1 cellular context compared by ENCODE assay signal in genomic region chr15:62850791-62851291, GRCh38.
TF ChIP-seq lines count a peak whose summit lies in the region.

No MANE protein-coding gene starts in this region.

TF ChIP-seq in HepG2, 621 proteins besides CTCF, POLR2A, EP300 and RAD21 (continued from another document):
- TF ChIP-seq PAXIP1 (CRISPR knock-in tag; conservative IDR thresholded peaks at IDR 0.05), result 0 out of 2 replicates have a peak, but pooled peaks have one; percentile 24
- TF ChIP-seq, protein P1, sequence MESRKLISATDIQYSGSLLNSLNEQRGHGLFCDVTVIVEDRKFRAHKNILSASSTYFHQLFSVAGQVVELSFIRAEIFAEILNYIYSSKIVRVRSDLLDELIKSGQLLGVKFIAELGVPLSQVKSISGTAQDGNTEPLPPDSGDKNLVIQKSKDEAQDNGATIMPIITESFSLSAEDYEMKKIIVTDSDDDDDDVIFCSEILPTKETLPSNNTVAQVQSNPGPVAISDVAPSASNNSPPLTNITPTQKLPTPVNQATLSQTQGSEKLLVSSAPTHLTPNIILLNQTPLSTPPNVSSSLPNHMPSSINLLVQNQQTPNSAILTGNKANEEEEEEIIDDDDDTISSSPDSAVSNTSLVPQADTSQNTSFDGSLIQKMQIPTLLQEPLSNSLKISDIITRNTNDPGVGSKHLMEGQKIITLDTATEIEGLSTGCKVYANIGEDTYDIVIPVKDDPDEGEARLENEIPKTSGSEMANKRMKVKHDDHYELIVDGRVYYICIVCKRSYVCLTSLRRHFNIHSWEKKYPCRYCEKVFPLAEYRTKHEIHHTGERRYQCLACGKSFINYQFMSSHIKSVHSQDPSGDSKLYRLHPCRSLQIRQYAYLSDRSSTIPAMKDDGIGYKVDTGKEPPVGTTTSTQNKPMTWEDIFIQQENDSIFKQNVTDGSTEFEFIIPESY (CRISPR knock-in tag; IDR thresholded peaks at IDR 0.05), result 0 out of 2 replicates have a peak, but pooled peaks have one; percentile 24
- TF ChIP-seq, protein P2, sequence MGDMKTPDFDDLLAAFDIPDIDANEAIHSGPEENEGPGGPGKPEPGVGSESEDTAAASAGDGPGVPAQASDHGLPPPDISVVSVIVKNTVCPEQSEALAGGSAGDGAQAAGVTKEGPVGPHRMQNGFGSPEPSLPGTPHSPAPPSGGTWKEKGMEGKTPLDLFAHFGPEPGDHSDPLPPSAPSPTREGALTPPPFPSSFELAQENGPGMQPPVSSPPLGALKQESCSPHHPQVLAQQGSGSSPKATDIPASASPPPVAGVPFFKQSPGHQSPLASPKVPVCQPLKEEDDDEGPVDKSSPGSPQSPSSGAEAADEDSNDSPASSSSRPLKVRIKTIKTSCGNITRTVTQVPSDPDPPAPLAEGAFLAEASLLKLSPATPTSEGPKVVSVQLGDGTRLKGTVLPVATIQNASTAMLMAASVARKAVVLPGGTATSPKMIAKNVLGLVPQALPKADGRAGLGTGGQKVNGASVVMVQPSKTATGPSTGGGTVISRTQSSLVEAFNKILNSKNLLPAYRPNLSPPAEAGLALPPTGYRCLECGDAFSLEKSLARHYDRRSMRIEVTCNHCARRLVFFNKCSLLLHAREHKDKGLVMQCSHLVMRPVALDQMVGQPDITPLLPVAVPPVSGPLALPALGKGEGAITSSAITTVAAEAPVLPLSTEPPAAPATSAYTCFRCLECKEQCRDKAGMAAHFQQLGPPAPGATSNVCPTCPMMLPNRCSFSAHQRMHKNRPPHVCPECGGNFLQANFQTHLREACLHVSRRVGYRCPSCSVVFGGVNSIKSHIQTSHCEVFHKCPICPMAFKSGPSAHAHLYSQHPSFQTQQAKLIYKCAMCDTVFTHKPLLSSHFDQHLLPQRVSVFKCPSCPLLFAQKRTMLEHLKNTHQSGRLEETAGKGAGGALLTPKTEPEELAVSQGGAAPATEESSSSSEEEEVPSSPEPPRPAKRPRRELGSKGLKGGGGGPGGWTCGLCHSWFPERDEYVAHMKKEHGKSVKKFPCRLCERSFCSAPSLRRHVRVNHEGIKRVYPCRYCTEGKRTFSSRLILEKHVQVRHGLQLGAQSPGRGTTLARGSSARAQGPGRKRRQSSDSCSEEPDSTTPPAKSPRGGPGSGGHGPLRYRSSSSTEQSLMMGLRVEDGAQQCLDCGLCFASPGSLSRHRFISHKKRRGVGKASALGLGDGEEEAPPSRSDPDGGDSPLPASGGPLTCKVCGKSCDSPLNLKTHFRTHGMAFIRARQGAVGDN (CRISPR knock-in tag; IDR thresholded peaks at IDR 0.05), result 0 out of 2 replicates have a peak, but pooled peaks have one; percentile 22
TF ChIP-seq in HepG2: peak in this region for 8.
